Comparison of ENCODE assay signal across 15 cellular contexts in the genomic region with DNA sequence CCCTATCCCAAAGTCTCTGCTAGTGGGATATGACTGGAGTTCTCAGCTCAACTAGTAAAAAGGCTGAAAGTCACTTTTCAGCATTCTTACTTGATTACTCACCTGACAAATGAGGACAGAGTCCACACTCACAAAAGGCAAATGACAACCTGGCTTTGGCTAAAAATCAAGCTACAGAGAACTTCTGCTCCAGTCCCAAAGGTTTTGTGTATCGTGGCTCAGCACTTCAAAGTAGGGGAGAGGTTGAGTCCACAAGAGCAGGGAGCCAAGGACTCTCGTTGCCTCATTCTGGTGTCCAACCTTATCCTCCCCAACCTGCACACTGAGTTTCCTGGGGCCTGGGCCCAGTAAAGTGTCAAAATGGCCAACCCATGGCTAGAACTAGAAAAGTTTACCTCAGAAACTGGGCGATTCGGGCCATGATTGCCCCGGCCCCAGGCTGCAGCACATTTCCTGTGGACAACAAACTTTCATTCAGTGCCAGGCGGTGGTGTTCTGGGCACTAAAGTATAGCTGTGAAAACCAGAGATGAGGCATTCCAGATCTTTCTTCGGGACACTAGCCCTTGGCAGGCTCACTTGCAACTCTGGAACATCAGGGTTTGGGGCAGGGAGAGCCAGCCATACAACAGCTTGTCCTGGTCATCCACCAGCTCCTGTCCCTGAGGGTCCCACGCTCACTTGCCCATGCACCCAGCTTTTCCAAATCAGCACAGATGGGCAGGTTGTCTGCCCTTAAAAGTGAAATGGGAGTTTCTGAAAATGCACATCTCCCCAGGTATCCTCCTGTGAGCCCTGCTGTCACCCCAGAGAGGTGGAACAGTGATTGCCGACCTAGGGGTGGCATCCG. TPM values are rescaled to one million over a fixed set of nuclear protein-coding genes. Genes with fewer than 3 reads are reported as not detected.
DNase-seq lines count a peak whose midpoint lies in the region; ATAC-seq and TF ChIP-seq lines count a peak whose summit lies in the region.
"Had no signal": no experiment of that assay in that cellular context is flagged by ENCODE, and none has a peak within 500 bp of the region (broad histone marks: within the 10 kb centered on the region; RNA-seq: fewer than 3 reads in every experiment).

No MANE protein-coding gene starts in this region.

- H3K27me3 ChIP-seq in CD4-positive, CD25-positive, alpha-beta regulatory T cell (ENCODE audit: control insufficient read depth, insufficient read depth, low read length), result no peaks in the 10 kb centered on the region
- H3K27me3 ChIP-seq in vagina, result no peaks in the 10 kb centered on the region
- H3K27me3 ChIP-seq: BLaER1 treated with 17β-estradiol and CSF1 and Interleukin-3, amounts not matched to agents 10 nM and 100 nM had no signal

- H3K27me3 Mint-ChIP-seq in CD4-positive, CD25-positive, alpha-beta regulatory T cell, result no peaks in the 10 kb centered on the region
- H3K27me3 Mint-ChIP-seq in endothelial cell (ENCODE audit: unreplicated experiment) (peaks cover 7% of the 10 kb centered on the region), nephron progenitor cell (ENCODE audit: low read depth, poor library complexity) (peaks cover 9% of the 10 kb centered on the region)

- intact Hi-C loops in vagina (cut with DNase I), result loop anchor here (10.0 kb wide), 2 partner anchors 211 to 321 kb away; partner anchors contain the start of genes ACVR2B and XYLB

- peaks cover 9 to 70% (median 42%) of the 10 kb centered on the region in 4 donors for H3K4me1 Mint-ChIP-seq in CD4-positive, CD25-positive, alpha-beta regulatory T cell
- peaks cover 21% of the 10 kb centered on the region for H3K4me1 Mint-ChIP-seq in endothelial cell (ENCODE audit: unreplicated experiment)
- H3K4me1 Mint-ChIP-seq in nephron progenitor cell, result peaks cover 29% of the 10 kb centered on the region

- H3K27ac ChIP-seq in CD4-positive, CD25-positive, alpha-beta regulatory T cell (ENCODE audit: insufficient read depth, low read length, poor library complexity, severe bottlenecking), result no peak overlapping the region
- H3K27ac ChIP-seq in vagina, result no peak overlapping the region
- H3K27ac ChIP-seq: BLaER1 treated with 17β-estradiol and CSF1 and Interleukin-3, amounts not matched to agents 10 nM and 100 nM had no signal

- H3K9me3 Mint-ChIP-seq in CD4-positive, CD25-positive, alpha-beta regulatory T cell, result no peaks in the 10 kb centered on the region
- H3K9me3 Mint-ChIP-seq in endothelial cell (ENCODE audit: unreplicated experiment), result no peaks in the 10 kb centered on the region
- no peaks in the 10 kb centered on the region for H3K9me3 Mint-ChIP-seq in nephron progenitor cell

- peaks cover 28% of the 10 kb centered on the region for H3K36me3 Mint-ChIP-seq in CD4-positive, CD25-positive, alpha-beta regulatory T cell
- H3K36me3 Mint-ChIP-seq in endothelial cell (ENCODE audit: low read depth, unreplicated experiment) (peaks cover 25% of the 10 kb centered on the region), nephron progenitor cell (ENCODE audit: low read depth) (peaks cover 30% of the 10 kb centered on the region)

- H3K27ac Mint-ChIP-seq in CD4-positive, CD25-positive, alpha-beta regulatory T cell, result peak overlapping the region in 2 of 3 donors; percentile 28 to 45
- H3K27ac Mint-ChIP-seq in endothelial cell (ENCODE audit: unreplicated experiment) (no peak overlapping the region), nephron progenitor cell (no peak overlapping the region)

- peaks cover 32% of the 10 kb centered on the region for H3K4me1 ChIP-seq in CD4-positive, CD25-positive, alpha-beta regulatory T cell (ENCODE audit: control insufficient read depth, insufficient read depth, low read length, poor library complexity, severe bottlenecking)
- peaks cover 44% of the 10 kb centered on the region for H3K4me1 ChIP-seq in vagina

- H3K9me3 ChIP-seq in CD4-positive, CD25-positive, alpha-beta regulatory T cell (ENCODE audit: control insufficient read depth in 2 of 2, low read length in 2 of 2), result no peaks in the 10 kb centered on the region
- H3K9me3 ChIP-seq in vagina, result no peaks in the 10 kb centered on the region
- H3K9me3 ChIP-seq: BLaER1 treated with 17β-estradiol and CSF1 and Interleukin-3, amounts not matched to agents 10 nM and 100 nM had no signal

- no peak for TF ChIP-seq POLR2A in vagina (IDR thresholded peaks at IDR 0.05)

- TF ChIP-seq CTCF in endothelial cell (IDR thresholded peaks at IDR 0.05; ENCODE audit: unreplicated experiment) (no peak), nephron progenitor cell (IDR thresholded peaks at IDR 0.05) (no peak), vagina (IDR thresholded peaks at IDR 0.05) (no peak)

- no peak overlapping the region for H3K4me3 ChIP-seq in CD4-positive, CD25-positive, alpha-beta regulatory T cell (ENCODE audit: low read depth, low read length)
- H3K4me3 ChIP-seq in vagina, result no peak overlapping the region
- H3K4me3 ChIP-seq: BLaER1 treated with 17β-estradiol and CSF1 and Interleukin-3, amounts not matched to agents 10 nM and 100 nM had no signal

- ATAC-seq in CD4-positive, CD25-positive, alpha-beta regulatory T cell (ENCODE audit: low read depth in 2 of 2), result no peak
- ATAC-seq: SK-N-SH treated with all-trans-retinoic acid at 6 μM for 48 hours; stimulated activated naive CD8-positive, alpha-beta T cell treated with anti-CD3 and anti-CD28 coated beads, Interleukin-15, Interleukin-2, amounts not matched to agents 100 U/mL and 50 U/mL, for 24 hours had no signal

- H3K36me3 ChIP-seq in CD4-positive, CD25-positive, alpha-beta regulatory T cell (ENCODE audit: control insufficient read depth, insufficient read depth, low read length), result peaks cover 48% of the 10 kb centered on the region
- H3K36me3 ChIP-seq in vagina, result peaks cover 0 to 43% of the 10 kb centered on the region in 2 donors

- DNase-seq in CD4-positive, CD25-positive, alpha-beta regulatory T cell, result no peak
- DNase-seq in M059J (ENCODE audit: low read depth) (peak; percentile 48), endothelial cell (ENCODE audit: low spot score) (no peak), nephron progenitor cell (no peak), germinal center (ENCODE audit: low spot score) (no peak), vagina (ENCODE audit: extremely low spot score in 2 of 2) (no peak), NCI-H1436 (lab: John Stamatoyannopoulos, UW) (no peak), NCI-H1417 (lab: John Stamatoyannopoulos, UW) (no peak)
- DNase-seq: activated CD4-positive, alpha-beta T cell treated with anti-CD3 and anti-CD28 coated beads, Interleukin-2, amount 50 U/mL, for 1 hour; effector CD8-positive, alpha-beta T cell; H7; NCI-H524 treated with DMSO at 0.1 percent for 48 hours; stimulated activated naive CD8-positive, alpha-beta T cell treated with anti-CD3 and anti-CD28 coated beads, Interleukin-15, Interleukin-2, amounts not matched to agents 100 U/mL and 50 U/mL, for 24 hours had no signal

- peak overlapping the region in 3 of 4 donors; percentile 8 to 95 (median 57) for H3K4me3 Mint-ChIP-seq in CD4-positive, CD25-positive, alpha-beta regulatory T cell
- H3K4me3 Mint-ChIP-seq in endothelial cell (ENCODE audit: unreplicated experiment) (peak overlapping the region; percentile 21), nephron progenitor cell (peak overlapping the region; percentile 28)

RNA-seq across cellular contexts. Expression of gene ACAA1, which starts 3.1 kb away (rescaled TPM):
- total RNA-seq in CD4-positive, CD25-positive, alpha-beta regulatory T cell, result 80.7 TPM
- polyA plus RNA-seq in CD4-positive, CD25-positive, alpha-beta regulatory T cell, result 10 to 100 TPM; 55.6 to 79.3 (median 67.2) TPM
- total RNA-seq in M059J (2014; rRNA removed; shearing (Covaris generic)), result 10.0 and 13.2 TPM in 2 replicates
- 71.9 TPM for total RNA-seq in endothelial cell (ENCODE audit: unreplicated experiment)
- total RNA-seq in vagina, result 53.0 TPM

RNA-seq across cellular contexts. Expression of gene MYD88, which starts 4.7 kb away (rescaled TPM):
- total RNA-seq in CD4-positive, CD25-positive, alpha-beta regulatory T cell, result 49.9 TPM
- polyA plus RNA-seq in CD4-positive, CD25-positive, alpha-beta regulatory T cell, result 100 to 1,000 TPM; 114 to 184 (median 139) TPM
- total RNA-seq in M059J (2014; rRNA removed; shearing (Covaris generic)), result 12.9 and 14.1 TPM in 2 replicates
- total RNA-seq in endothelial cell (ENCODE audit: unreplicated experiment) (51.0 TPM), vagina (45.9 TPM)

RNA-seq across cellular contexts. Expression of gene OXSR1, which starts 31.6 kb away (rescaled TPM):
- 62.3 TPM for total RNA-seq in CD4-positive, CD25-positive, alpha-beta regulatory T cell
- polyA plus RNA-seq in CD4-positive, CD25-positive, alpha-beta regulatory T cell, result 10 to 100 TPM; 12.6 to 19.3 (median 16.1) TPM
- 28.2 and 47.4 TPM in 2 replicates for total RNA-seq in M059J (2014; rRNA removed; shearing (Covaris generic))
- total RNA-seq in endothelial cell (ENCODE audit: unreplicated experiment) (36.0 TPM), vagina (22.8 TPM)

Comparison
In these comparisons a context has a peak if more than half of its experiments do, and no peak if none do; other contexts are left out.
1. H3K27ac Mint-ChIP-seq: peak in CD4-positive, CD25-positive, alpha-beta regulatory T cell (2 of 3); none in endothelial cell (single experiment) and nephron progenitor cell (single experiment).
2. Peak in every context shown above with its lines, with median percentiles within 50 percentile points of each other: H3K4me3 Mint-ChIP-seq.